ENCODE assay signal across 1 cellular context in genomic region chr19:970695-971094, GRCh38.
TF ChIP-seq lines count a peak whose summit lies in the region.

No MANE protein-coding gene starts in this region.

TF ChIP-seq in K562, 482 proteins besides CTCF, POLR2A, EP300 and RAD21 (continued from another document):
- TF ChIP-seq, protein P1, sequence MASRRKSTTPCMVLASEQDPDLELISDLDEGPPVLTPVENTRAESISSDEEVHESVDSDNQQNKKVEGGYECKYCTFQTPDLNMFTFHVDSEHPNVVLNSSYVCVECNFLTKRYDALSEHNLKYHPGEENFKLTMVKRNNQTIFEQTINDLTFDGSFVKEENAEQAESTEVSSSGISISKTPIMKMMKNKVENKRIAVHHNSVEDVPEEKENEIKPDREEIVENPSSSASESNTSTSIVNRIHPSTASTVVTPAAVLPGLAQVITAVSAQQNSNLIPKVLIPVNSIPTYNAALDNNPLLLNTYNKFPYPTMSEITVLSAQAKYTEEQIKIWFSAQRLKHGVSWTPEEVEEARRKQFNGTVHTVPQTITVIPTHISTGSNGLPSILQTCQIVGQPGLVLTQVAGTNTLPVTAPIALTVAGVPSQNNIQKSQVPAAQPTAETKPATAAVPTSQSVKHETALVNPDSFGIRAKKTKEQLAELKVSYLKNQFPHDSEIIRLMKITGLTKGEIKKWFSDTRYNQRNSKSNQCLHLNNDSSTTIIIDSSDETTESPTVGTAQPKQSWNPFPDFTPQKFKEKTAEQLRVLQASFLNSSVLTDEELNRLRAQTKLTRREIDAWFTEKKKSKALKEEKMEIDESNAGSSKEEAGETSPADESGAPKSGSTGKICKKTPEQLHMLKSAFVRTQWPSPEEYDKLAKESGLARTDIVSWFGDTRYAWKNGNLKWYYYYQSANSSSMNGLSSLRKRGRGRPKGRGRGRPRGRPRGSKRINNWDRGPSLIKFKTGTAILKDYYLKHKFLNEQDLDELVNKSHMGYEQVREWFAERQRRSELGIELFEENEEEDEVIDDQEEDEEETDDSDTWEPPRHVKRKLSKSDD (conservative IDR thresholded peaks at IDR 0.05; ENCODE audit: low read length), result no peak
